21 cellular contexts compared by ENCODE assay signal in the genomic region with DNA sequence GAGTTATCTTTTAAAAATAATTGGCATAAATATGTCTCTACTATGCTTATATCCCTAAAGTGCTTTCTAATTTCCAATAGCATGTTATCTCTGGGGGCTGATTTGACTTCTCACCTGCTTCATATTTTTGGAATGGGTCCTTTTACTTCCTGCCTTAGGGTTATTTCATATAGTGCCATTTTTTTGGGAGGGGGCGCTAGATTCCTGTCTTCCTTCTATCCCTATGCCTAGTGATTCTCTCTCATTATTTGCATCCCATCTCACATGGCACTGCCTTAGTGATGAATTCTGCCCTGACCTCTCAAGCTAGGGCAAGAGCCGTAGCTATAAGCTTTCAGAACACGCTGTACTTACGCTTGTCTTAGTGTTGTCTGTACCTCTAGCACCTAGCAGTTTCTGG.
DNase-seq lines count a peak whose midpoint lies in the region; ATAC-seq, FAIRE-seq and TF ChIP-seq lines count a peak whose summit lies in the region.
"Had no signal": no experiment of that assay in that cellular context is flagged by ENCODE, and none has a peak within 500 bp of the region (broad histone marks: within the 10 kb centered on the region; RNA-seq: fewer than 3 reads in every experiment).

No MANE protein-coding gene starts in this region.

- POLR2A ChIA-PET in PC-3 (lab: Charles Lee; ENCODE audit: unreplicated experiment): no interaction called here

- H3K79me2 ChIP-seq in GM23338 (replicated peaks; ENCODE audit: insufficient read depth) (no peaks in the 10 kb centered on the region), PC-3 (ENCODE audit: low read length) (no peaks in the 10 kb centered on the region)

- H3K4me3 Mint-ChIP-seq in GM23338: no peak overlapping the region

- CTCF ChIA-PET in PC-3 (lab: Charles Lee): no interaction called here

- TF ChIP-seq POLR2A in GM12892 (IDR thresholded peaks at IDR 0.05; ENCODE audit: low read depth, low read length): no peak

- DNase-seq in BE2C: no peak
- peak; percentile 59 for DNase-seq in GM23338 (ENCODE audit: low spot score)
- DNase-seq in PC-3: no peak
- DNase-seq in epithelial cell of proximal tubule (ENCODE audit: low read depth): no peak
- no peak for DNase-seq in dermis blood vessel endothelial cell
- no peak for DNase-seq in GM12892 (ENCODE audit: insufficient read length)
- DNase-seq: DND-41, MM.1S, NCI-H1048, NCI-H1417 treated with DMSO at 0.1 percent for 48 hours, NCI-H187, NCI-H446, SJCRH30, T-helper 1 cell had no signal

- H3K9me3 ChIP-seq in BE2C (no peaks in the 10 kb centered on the region), PC-3 (ENCODE audit: low read length) (no peaks in the 10 kb centered on the region)
- H3K9me3 ChIP-seq: BLaER1 treated with 17β-estradiol and CSF1 and Interleukin-3, amounts not matched to agents 10 nM and 100 nM; SJCRH30 had no signal

- H3K27me3 ChIP-seq in BE2C (no peaks in the 10 kb centered on the region), GM23338 (ENCODE audit: insufficient read depth) (no peaks in the 10 kb centered on the region), PC-3 (ENCODE audit: low read length) (no peaks in the 10 kb centered on the region)
- H3K27me3 ChIP-seq: BLaER1 treated with 17β-estradiol and CSF1 and Interleukin-3, amounts not matched to agents 10 nM and 100 nM; SJCRH30 had no signal

- H3F3A ChIP-seq in GM23338 (replicated peaks; ENCODE audit: low read depth) (no peaks in the 10 kb centered on the region), PC-3 (ENCODE audit: low read length, unreplicated experiment) (no peaks in the 10 kb centered on the region)

- no peak overlapping the region for H3K4me2 ChIP-seq in GM23338
- H3K4me2 ChIP-seq in PC-3 (ENCODE audit: low read length): no peak overlapping the region
- H3K4me2 ChIP-seq: BLaER1 treated with 17β-estradiol and CSF1 and Interleukin-3, amounts not matched to agents 10 nM and 100 nM had no signal

- BruUV-seq in PC-3 (replicated peaks; lab: Mats Ljungman, UMichigan): no TSS peak

- intact Hi-C loops in PC-3 (cut with micrococcal nuclease): no loop called here

- H3K4me1 ChIP-seq in BE2C (no peaks in the 10 kb centered on the region), GM23338 (ENCODE audit: insufficient read depth) (no peaks in the 10 kb centered on the region), PC-3 (ENCODE audit: insufficient read depth, low read length) (no peaks in the 10 kb centered on the region)
- H3K4me1 ChIP-seq: BLaER1 treated with 17β-estradiol and CSF1 and Interleukin-3, amounts not matched to agents 10 nM and 100 nM; SJCRH30 had no signal

- H3K27me3 Mint-ChIP-seq in GM23338 (ENCODE audit: insufficient read depth, low read depth, poor library complexity): no peaks in the 10 kb centered on the region

- H4K20me1 ChIP-seq in GM23338 (replicated peaks; ENCODE audit: insufficient read depth): no peaks in the 10 kb centered on the region
- no peaks in the 10 kb centered on the region for H4K20me1 ChIP-seq in PC-3 (ENCODE audit: low read length)
- H4K20me1 ChIP-seq: BLaER1 treated with 17β-estradiol and CSF1 and Interleukin-3, amounts not matched to agents 10 nM and 100 nM had no signal

- peak; percentile 82 for ATAC-seq in GM23338
- ATAC-seq in PC-3: no peak
- no peak for ATAC-seq in GM21367 (IDR thresholded peaks at IDR 0.05; ENCODE audit: unreplicated experiment)
- ATAC-seq: HepG2, K562 had no signal

- H2AFZ ChIP-seq in GM23338 (no peak overlapping the region), PC-3 (ENCODE audit: low read length) (no peak overlapping the region)

- no peak for FAIRE-seq in GM12892 (lab: Jason Lieb, UNC)
- FAIRE-seq: D721Med, GM12891, HepG2, K562, RCC 7860 had no signal

- H3K36me3 ChIP-seq in BE2C: no peaks in the 10 kb centered on the region
- H3K36me3 ChIP-seq in GM23338 (ENCODE audit: insufficient read depth): no peaks in the 10 kb centered on the region
- H3K36me3 ChIP-seq in PC-3 (ENCODE audit: low read depth, low read length): no peaks in the 10 kb centered on the region
- H3K36me3 ChIP-seq: BLaER1 treated with 17β-estradiol and CSF1 and Interleukin-3, amounts not matched to agents 10 nM and 100 nM; SJCRH30 had no signal

- no peak overlapping the region for H3K4me3 ChIP-seq in BE2C (ENCODE audit: low read depth, low read length)
- no peak overlapping the region for H3K4me3 ChIP-seq in GM23338
- no peak overlapping the region for H3K4me3 ChIP-seq in PC-3 (ENCODE audit: low read length)
- H3K4me3 ChIP-seq in epithelial cell of proximal tubule (ENCODE audit: low read depth, low read length): no peak overlapping the region
- H3K4me3 ChIP-seq: BLaER1 treated with 17β-estradiol and CSF1 and Interleukin-3, amounts not matched to agents 10 nM and 100 nM; K562; SJCRH30 had no signal

- no peaks in the 10 kb centered on the region for H3K9me3 Mint-ChIP-seq in GM23338

- H3K9ac ChIP-seq in PC-3 (ENCODE audit: low read length): no peak overlapping the region
- H3K9ac ChIP-seq: BLaER1 treated with 17β-estradiol and CSF1 and Interleukin-3, amounts not matched to agents 10 nM and 100 nM had no signal

- no peaks in the 10 kb centered on the region for H3K9me2 ChIP-seq in GM23338 (ENCODE audit: insufficient read depth)
- no peaks in the 10 kb centered on the region for H3K9me2 ChIP-seq in PC-3 (replicated peaks; ENCODE audit: low read length)

- no peak overlapping the region for H3K27ac Mint-ChIP-seq in GM23338

- no peak overlapping the region for H3K27ac ChIP-seq in GM23338 (ENCODE audit: low read depth)
- H3K27ac ChIP-seq in PC-3 (ENCODE audit: low read length): no peak overlapping the region
- H3K27ac ChIP-seq: BLaER1 treated with 17β-estradiol and CSF1 and Interleukin-3, amounts not matched to agents 10 nM and 100 nM; SJCRH30 had no signal

- TF ChIP-seq CTCF in BE2C (IDR thresholded peaks at IDR 0.05; ENCODE audit: low read depth, low read length) (peak; percentile 16; the same call in 1 of the 2 replicates), GM23338 (conservative IDR thresholded peaks at IDR 0.05; ENCODE audit: low read depth in 2 of 2) (peak; percentile 57 to 61), PC-3 (conservative IDR thresholded peaks at IDR 0.05; ENCODE audit: low read depth, low read length) (peak; percentile 22; the same call in 1 of the 2 replicates), epithelial cell of proximal tubule (conservative IDR thresholded peaks at IDR 0.05; ENCODE audit: low read depth, low read length) (peak; percentile 20)

- peaks cover 3% of the 10 kb centered on the region; the same call in 2 of the 3 replicates for H3K4me1 Mint-ChIP-seq in GM23338

- no peaks in the 10 kb centered on the region for H3K36me3 Mint-ChIP-seq in GM23338 (ENCODE audit: low read depth)

TF ChIP-seq in GM23338, 12 proteins besides CTCF, POLR2A, EP300 and RAD21:
- no peak for TF ChIP-seq NANOG (IDR thresholded peaks at IDR 0.05; ENCODE audit: borderline replicate concordance)
- TF ChIP-seq EZH2 (IDR thresholded peaks at IDR 0.05; ENCODE audit: low read depth, unreplicated experiment): no peak
- TF ChIP-seq POLR2AphosphoS5 (IDR thresholded peaks at IDR 0.05; ENCODE audit: low read depth): no peak
- no peak for TF ChIP-seq JUNB (IDR thresholded peaks at IDR 0.05; ENCODE audit: unreplicated experiment)
- TF ChIP-seq CREB1 (CRISPR knock-in tag; IDR thresholded peaks at IDR 0.05; ENCODE audit: low read depth): no peak
